Comparison of ENCODE assay signal across 24 cellular contexts in the genomic region with DNA sequence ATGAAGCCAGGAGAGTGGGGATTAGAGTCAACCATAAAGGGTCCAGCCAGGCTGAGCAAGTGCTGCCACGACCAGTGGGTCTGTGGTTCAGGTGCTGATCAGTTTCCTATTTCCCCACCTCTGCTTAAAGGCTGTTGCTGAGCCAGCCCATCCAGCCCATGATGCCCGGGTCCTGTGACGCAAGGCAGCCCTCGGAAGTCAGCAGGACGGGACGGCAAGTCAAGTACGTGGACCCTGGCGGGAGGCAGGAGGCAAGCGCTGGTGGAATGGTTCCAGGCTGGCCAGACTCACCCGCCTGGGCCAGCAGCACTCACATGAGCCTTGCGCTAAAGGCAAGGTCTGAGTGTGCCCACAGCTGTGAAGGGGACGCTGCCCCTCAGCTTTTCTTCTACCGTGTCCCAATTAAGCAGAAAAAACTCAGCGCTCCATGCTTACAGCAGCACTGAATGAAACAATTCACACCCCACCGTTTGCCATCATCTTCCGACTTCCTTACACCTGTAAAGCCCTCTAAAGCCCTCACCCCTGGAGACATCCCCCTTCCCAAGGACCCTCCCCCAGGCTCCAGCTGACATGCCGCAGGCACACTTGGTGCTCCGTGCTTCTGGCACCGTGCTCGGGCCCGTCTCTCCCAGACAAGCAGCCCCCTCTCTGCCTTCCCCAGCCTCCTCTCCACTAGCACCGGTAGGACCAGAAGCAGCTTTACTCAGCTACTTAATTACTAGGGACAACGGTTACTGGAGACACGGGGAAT.
"Had no signal": no experiment of that assay in that cellular context is flagged by ENCODE, and none has a peak within 500 bp of the region (broad histone marks: within the 10 kb centered on the region; RNA-seq: fewer than 3 reads in every experiment).

No MANE protein-coding gene starts in this region.

- H3K27me3 Mint-ChIP-seq: dendritic cell treated with granulocyte-macrophage colony-stimulating factor and Interleukin-4, amounts not matched to agents 40 ng/mL and 50 ng/mL, for 4 days; memory B cell; naive thymus-derived CD4-positive, alpha-beta T cell; stimulated activated naive B cell treated with anti-CD40 and anti-IgM and Interleukin-4, amounts not matched to agents 10 μg/mL and 1 μg/mL and 100 μg/mL, for 72 hours; stimulated activated naive CD8-positive, alpha-beta T cell treated with anti-CD3 and anti-CD28 coated beads, Interleukin-15, amount 100 ng/mL, for 72 hours had no signal

- H3K27ac Mint-ChIP-seq: dendritic cell treated with granulocyte-macrophage colony-stimulating factor and Interleukin-4, amounts not matched to agents 40 ng/mL and 50 ng/mL, for 4 days; endodermal cell; memory B cell; mesothelial cell of epicardium; nephron; neural progenitor cell; stimulated activated naive B cell treated with anti-CD40 and anti-IgM and Interleukin-4, amounts not matched to agents 10 μg/mL and 1 μg/mL and 100 μg/mL, for 72 hours had no signal

- ATAC-seq: esophagus mucosa; gastroesophageal sphincter; heart left ventricle; left lobe of liver; mucosa of descending colon; naive thymus-derived CD4-positive, alpha-beta T cell; stimulated activated naive B cell treated with anti-CD40 and anti-IgM and Interleukin-4, amounts not matched to agents 10 μg/mL and 1 μg/mL and 100 μg/mL, for 72 hours; stimulated activated naive CD8-positive, alpha-beta T cell treated with anti-CD3 and anti-CD28 coated beads, Interleukin-15, amount 100 ng/mL, for 72 hours; upper lobe of right lung had no signal

- H3K9me3 Mint-ChIP-seq: dendritic cell treated with granulocyte-macrophage colony-stimulating factor and Interleukin-4, amounts not matched to agents 40 ng/mL and 50 ng/mL, for 4 days; endodermal cell; memory B cell; mesothelial cell of epicardium; naive thymus-derived CD4-positive, alpha-beta T cell; nephron; neural progenitor cell; stimulated activated naive CD8-positive, alpha-beta T cell treated with anti-CD3 and anti-CD28 coated beads, Interleukin-15, amount 100 ng/mL, for 72 hours had no signal

- FAIRE-seq: kidney had no signal

- H3K4me1 Mint-ChIP-seq: endodermal cell, mesothelial cell of epicardium, nephron, neural progenitor cell had no signal

- H3K4me3 Mint-ChIP-seq: dendritic cell treated with granulocyte-macrophage colony-stimulating factor and Interleukin-4, amounts not matched to agents 40 ng/mL and 50 ng/mL, for 4 days; endodermal cell; memory B cell; mesothelial cell of epicardium; naive thymus-derived CD4-positive, alpha-beta T cell; nephron; neural progenitor cell; stimulated activated naive B cell treated with anti-CD40 and anti-IgM and Interleukin-4, amounts not matched to agents 10 μg/mL and 1 μg/mL and 100 μg/mL, for 72 hours; stimulated activated naive CD8-positive, alpha-beta T cell treated with anti-CD3 and anti-CD28 coated beads, Interleukin-15, amount 100 ng/mL, for 72 hours had no signal

- DNase-seq: colonic mucosa; effector CD8-positive, alpha-beta T cell; endodermal cell; foreskin fibroblast; heart left ventricle; kidney; mucosa of descending colon; naive thymus-derived CD4-positive, alpha-beta T cell; nucleus accumbens; sigmoid colon; spleen; stimulated activated CD4-positive, alpha-beta T cell treated with anti-CD3 and anti-CD28 coated beads, Interleukin-2, amount 100 ng/mL, for 48 hours; stimulated activated naive B cell treated with anti-CD40 and anti-IgM and Interleukin-4, amounts not matched to agents 10 μg/mL and 1 μg/mL and 100 μg/mL, for 72 hours; stimulated activated naive CD8-positive, alpha-beta T cell treated with anti-CD3 and anti-CD28 coated beads, Interleukin-15, amount 100 ng/mL, for 72 hours; transverse colon; upper lobe of right lung had no signal

- H3K36me3 Mint-ChIP-seq: memory B cell; mesothelial cell of epicardium; neural progenitor cell; stimulated activated naive B cell treated with anti-CD40 and anti-IgM and Interleukin-4, amounts not matched to agents 10 μg/mL and 1 μg/mL and 100 μg/mL, for 72 hours had no signal
